In the genomic region with DNA sequence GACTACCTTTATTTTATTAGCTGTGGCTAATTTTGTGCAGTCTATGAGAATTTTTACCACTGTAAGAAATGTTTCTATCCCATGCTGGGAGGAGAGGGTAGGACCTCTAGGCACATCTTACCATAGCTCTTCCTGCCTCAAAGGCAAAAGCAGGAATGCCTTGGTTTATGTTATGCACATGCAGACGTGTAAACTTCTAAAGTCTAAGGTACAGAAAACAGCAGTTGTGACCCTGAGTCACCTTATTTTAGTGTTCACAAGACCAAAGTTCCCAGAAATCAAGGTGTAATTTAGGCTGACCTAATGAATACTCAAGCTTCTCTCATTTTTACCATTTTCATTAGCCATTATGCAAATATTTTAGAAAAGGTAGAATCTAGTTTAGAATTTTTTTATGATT, we compare ENCODE assay signal across 23 cellular contexts. TPM values are rescaled to one million over a fixed set of nuclear protein-coding genes. Genes with fewer than 3 reads are reported as not detected.
DNase-seq lines count a peak whose midpoint lies in the region; ATAC-seq, FAIRE-seq and TF ChIP-seq lines count a peak whose summit lies in the region.
"Had no signal": no experiment of that assay in that cellular context is flagged by ENCODE, and none has a peak within 500 bp of the region (broad histone marks: within the 10 kb centered on the region; RNA-seq: fewer than 3 reads in every experiment).

No MANE protein-coding gene starts in this region.

- peaks cover 5% of the 10 kb centered on the region for H3K9me3 ChIP-seq in PC-9 (ENCODE audit: insufficient read depth, low read depth)
- H3K9me3 ChIP-seq in HepG2 (ENCODE audit: low read length), result no peaks in the 10 kb centered on the region
- no peaks in the 10 kb centered on the region for H3K9me3 ChIP-seq in transverse colon
- H3K9me3 ChIP-seq: BE2C, gastrocnemius medialis, pancreas had no signal

- H3K27ac Mint-ChIP-seq in activated CD4-positive, alpha-beta memory T cell treated with anti-CD3 and anti-CD28 coated beads for 36 hours, result peak overlapping the region; percentile 68
- H3K27ac Mint-ChIP-seq in activated CD4-positive, alpha-beta memory T cell treated with anti-CD3 and anti-CD28 coated beads, Interleukin-2, amount 10 ng/mL, durations not matched to agents 7 days and 5 days, result no peak overlapping the region
- H3K27ac Mint-ChIP-seq in stimulated activated naive B cell treated with anti-CD40 and anti-IgM and Interleukin-4, amounts not matched to agents 10 μg/mL and 1 μg/mL and 100 μg/mL, for 72 hours, result peak overlapping the region; percentile 76
- H3K27ac Mint-ChIP-seq: type B pancreatic cell had no signal

- no peaks in the 10 kb centered on the region for H3K79me2 ChIP-seq in PC-9 (ENCODE audit: low read depth)
- H3K79me2 ChIP-seq in HepG2 (ENCODE audit: insufficient read depth, low read length), result no peaks in the 10 kb centered on the region

- ATAC-seq in HepG2 (no peak), HG03571 (IDR thresholded peaks at IDR 0.05; ENCODE audit: unreplicated experiment) (no peak), GM21526 (IDR thresholded peaks at IDR 0.05; ENCODE audit: low FRiP score, unreplicated experiment) (no peak)
- no peak for ATAC-seq in stimulated activated naive B cell treated with anti-CD40 and anti-IgM and Interleukin-4, amounts not matched to agents 10 μg/mL and 1 μg/mL and 100 μg/mL, for 72 hours (replicated peaks)
- ATAC-seq: gastrocnemius medialis; natural killer cell treated with Interleukin-12 subunit alpha and Interleukin-12 subunit beta and Interleukin-15 and Interleukin-18, amount 100 ng/mL, for 72 hours; stimulated activated naive CD8-positive, alpha-beta T cell treated with anti-CD3 and anti-CD28 coated beads, Interleukin-15, Interleukin-2, amounts not matched to agents 100 U/mL and 50 U/mL, for 24 hours had no signal

- no peaks in the 10 kb centered on the region for H3K27me3 Mint-ChIP-seq in activated CD4-positive, alpha-beta memory T cell treated with anti-CD3 and anti-CD28 coated beads for 36 hours
- no peaks in the 10 kb centered on the region for H3K27me3 Mint-ChIP-seq in activated CD4-positive, alpha-beta memory T cell treated with anti-CD3 and anti-CD28 coated beads, Interleukin-2, amount 10 ng/mL, durations not matched to agents 7 days and 5 days
- H3K27me3 Mint-ChIP-seq in stimulated activated naive B cell treated with anti-CD40 and anti-IgM and Interleukin-4, amounts not matched to agents 10 μg/mL and 1 μg/mL and 100 μg/mL, for 72 hours, result no peaks in the 10 kb centered on the region
- H3K27me3 Mint-ChIP-seq: activated CD4-positive, alpha-beta T cell treated with anti-CD3 and anti-CD28 coated beads, Interleukin-2, amount 10 ng/mL, durations not matched to agents 24 days and 14 days; natural killer cell treated with Interleukin-12 subunit alpha and Interleukin-12 subunit beta and Interleukin-15 and Interleukin-18, amount 100 ng/mL, for 72 hours; type B pancreatic cell had no signal

- H3K4me1 ChIP-seq in PC-9 (replicated peaks; ENCODE audit: insufficient read depth) (peaks cover 22% of the 10 kb centered on the region), HepG2 (ENCODE audit: insufficient read depth, low read length) (0 out of 2 replicates have a peak, but pooled peaks cover 8% of the 10 kb centered on the region), transverse colon (peaks cover 3 to 67% (median 31%) of the 10 kb centered on the region in 4 donors)

- in situ Hi-C loops in HepG2 (cut with HindIII; ENCODE audit: extremely low pct_ligation_motif_present, low pct_unique_long_range_greater_than_20kb) (no loop called here), transverse colon (cut with MboI; ENCODE audit: low pct_ligation_motif_present in 1 of 4, low pct_unique_long_range_greater_than_20kb in 1 of 4, low sequenced_read_pairs in 3 of 4) (no loop called here)

- no peak for DNase-seq in activated CD4-positive, alpha-beta memory T cell treated with anti-CD3 and anti-CD28 coated beads for 36 hours
- no peak for DNase-seq in activated CD4-positive, alpha-beta memory T cell treated with anti-CD3 and anti-CD28 coated beads, Interleukin-2, amount 10 ng/mL, durations not matched to agents 7 days and 5 days
- DNase-seq in PC-9 (no peak), HepG2 (ENCODE audit: low spot score) (no peak), transverse colon (no peak)
- DNase-seq in stimulated activated naive B cell treated with anti-CD40 and anti-IgM and Interleukin-4, amounts not matched to agents 10 μg/mL and 1 μg/mL and 100 μg/mL, for 72 hours, result no peak
- DNase-seq: 8988T; activated CD4-positive, alpha-beta T cell treated with anti-CD3 and anti-CD28 coated beads, Interleukin-2, amount 10 ng/mL, durations not matched to agents 24 days and 14 days; activated naive CD4-positive, alpha-beta T cell; BE2C; gastrocnemius medialis; GDM1; GOT3; kidney; NCI-H1694 treated with DMSO at 0.1 percent for 48 hours; pancreas; stimulated activated CD4-positive, alpha-beta T cell treated with anti-CD3 and anti-CD28 coated beads, Interleukin-1b, Interleukin-23, amount 100 ng/mL, for 48 hours; stimulated activated naive CD8-positive, alpha-beta T cell treated with anti-CD3 and anti-CD28 coated beads, Interleukin-15, Interleukin-2, amounts not matched to agents 100 U/mL and 50 U/mL, for 24 hours had no signal

- FAIRE-seq in HepG2 (lab: Jason Lieb, UNC), result no peak
- FAIRE-seq: astrocyte, kidney had no signal

- peaks cover 20% of the 10 kb centered on the region for H3K36me3 Mint-ChIP-seq in activated CD4-positive, alpha-beta memory T cell treated with anti-CD3 and anti-CD28 coated beads for 36 hours
- H3K36me3 Mint-ChIP-seq in activated CD4-positive, alpha-beta memory T cell treated with anti-CD3 and anti-CD28 coated beads, Interleukin-2, amount 10 ng/mL, durations not matched to agents 7 days and 5 days (ENCODE audit: low read depth), result peaks cover 78% of the 10 kb centered on the region
- H3K36me3 Mint-ChIP-seq in stimulated activated naive B cell treated with anti-CD40 and anti-IgM and Interleukin-4, amounts not matched to agents 10 μg/mL and 1 μg/mL and 100 μg/mL, for 72 hours, result peaks cover 37 to 42% of the 10 kb centered on the region in 2 donors
- H3K36me3 Mint-ChIP-seq: natural killer cell treated with Interleukin-12 subunit alpha and Interleukin-12 subunit beta and Interleukin-15 and Interleukin-18, amount 100 ng/mL, for 72 hours; type B pancreatic cell had no signal

- WGBS in HepG2 (ENCODE audit: low lambda C conversion rate), result 0% methylated on average over 1 of the region's 1 CpG
- WGBS in transverse colon (ENCODE audit: low coverage in 1 of 2), 2 donors, result 0 to 30% methylated on average over 1 of the region's 1 CpG

- intact Hi-C loops in activated CD4-positive, alpha-beta memory T cell treated with anti-CD3 and anti-CD28 coated beads for 36 hours (cut with micrococcal nuclease), result no loop called here
- intact Hi-C loops in PC-9 (cut with micrococcal nuclease; ENCODE audit: unreplicated experiment), result no loop called here
- intact Hi-C loops in HepG2 (cut with micrococcal nuclease; ENCODE audit: unreplicated experiment), result no loop called here
- intact Hi-C loops in transverse colon (cut with DNase I; ENCODE audit: low total_unique reads), result loop anchor here (10.0 kb wide), 1 partner anchor 72 kb away; no protein-coding TSS in a partner anchor

- BruUV-seq in PC-9 (replicated peaks; lab: Mats Ljungman, UMichigan), result no TSS peak
- no TSS peak for BruUV-seq in HepG2 (replicated peaks; lab: Mats Ljungman, UMichigan)

- peaks cover 91% of the 10 kb centered on the region for H3K4me1 Mint-ChIP-seq in activated CD4-positive, alpha-beta memory T cell treated with anti-CD3 and anti-CD28 coated beads for 36 hours (ENCODE audit: low read depth)
- peaks cover 94% of the 10 kb centered on the region for H3K4me1 Mint-ChIP-seq in activated CD4-positive, alpha-beta memory T cell treated with anti-CD3 and anti-CD28 coated beads, Interleukin-2, amount 10 ng/mL, durations not matched to agents 7 days and 5 days
- H3K4me1 Mint-ChIP-seq in stimulated activated naive B cell treated with anti-CD40 and anti-IgM and Interleukin-4, amounts not matched to agents 10 μg/mL and 1 μg/mL and 100 μg/mL, for 72 hours, result peaks cover 56 to 98% of the 10 kb centered on the region in 2 donors

- H3F3A ChIP-seq in PC-9 (ENCODE audit: insufficient read depth, low read depth), result peaks cover 8% of the 10 kb centered on the region; the same call in 1 of the 2 replicates

- no peak for TF ChIP-seq CTCF in PC-9 (conservative IDR thresholded peaks at IDR 0.05)
- no peak for TF ChIP-seq CTCF in HepG2 (CRISPR knock-in tag; IDR thresholded peaks at IDR 0.05)
- no peak for TF ChIP-seq CTCF in transverse colon (IDR thresholded peaks at IDR 0.05)

- no peaks in the 10 kb centered on the region for H4K20me1 ChIP-seq in PC-9 (ENCODE audit: insufficient read depth)
- H4K20me1 ChIP-seq in HepG2 (ENCODE audit: insufficient read depth, low read length), result no peaks in the 10 kb centered on the region

- H3K4me2 ChIP-seq in PC-9, result peak overlapping the region; percentile 41; the same call in 1 of the 2 replicates
- H3K4me2 ChIP-seq in HepG2 (ENCODE audit: low read depth, low read length), result no peak overlapping the region

- H3K27ac ChIP-seq in PC-9, result no peak overlapping the region
- no peak overlapping the region for H3K27ac ChIP-seq in HepG2 (ENCODE audit: extremely low read length, insufficient read depth, low read length)
- no peak overlapping the region for H3K27ac ChIP-seq in transverse colon
- H3K27ac ChIP-seq: gastrocnemius medialis, pancreas had no signal

- no peak overlapping the region for H3K4me3 Mint-ChIP-seq in activated CD4-positive, alpha-beta memory T cell treated with anti-CD3 and anti-CD28 coated beads for 36 hours
- H3K4me3 Mint-ChIP-seq in activated CD4-positive, alpha-beta memory T cell treated with anti-CD3 and anti-CD28 coated beads, Interleukin-2, amount 10 ng/mL, durations not matched to agents 7 days and 5 days, result no peak overlapping the region
- H3K4me3 Mint-ChIP-seq in stimulated activated naive B cell treated with anti-CD40 and anti-IgM and Interleukin-4, amounts not matched to agents 10 μg/mL and 1 μg/mL and 100 μg/mL, for 72 hours, result no peak overlapping the region
- H3K4me3 Mint-ChIP-seq: activated CD4-positive, alpha-beta T cell treated with anti-CD3 and anti-CD28 coated beads, Interleukin-2, amount 10 ng/mL, durations not matched to agents 24 days and 14 days; natural killer cell treated with Interleukin-12 subunit alpha and Interleukin-12 subunit beta and Interleukin-15 and Interleukin-18, amount 100 ng/mL, for 72 hours; type B pancreatic cell had no signal

- no peak overlapping the region for H3K9ac ChIP-seq in HepG2 (ENCODE audit: insufficient read depth, low read depth, low read length)

- H3K27me3 ChIP-seq in PC-9 (ENCODE audit: insufficient read depth, low read depth), result no peaks in the 10 kb centered on the region
- peaks cover 0 to 18% of the 10 kb centered on the region in 2 experiments; a peak in 2 of 5 replicates for H3K27me3 ChIP-seq in HepG2 (ENCODE audit: control insufficient read depth in 1 of 2, insufficient read depth in 2 of 2, low read length in 2 of 2)
- H3K27me3 ChIP-seq in transverse colon, result no peaks in the 10 kb centered on the region
- H3K27me3 ChIP-seq: BE2C, gastrocnemius medialis, pancreas had no signal

- no peak for TF ChIP-seq RAD21 in HepG2 (CRISPR knock-in tag; IDR thresholded peaks at IDR 0.05)

- H3K4me3 ChIP-seq in PC-9 (no peak overlapping the region), HepG2 (replicated peaks in 1 of 3; ENCODE audit: insufficient read depth in 1 of 3, low read depth in 2 of 3, low read length in 3 of 3) (no peak overlapping the region), transverse colon (no peak overlapping the region)
- H3K4me3 ChIP-seq: gastrocnemius medialis, pancreas had no signal

- TF ChIP-seq POLR2A in HepG2 (IDR thresholded peaks at IDR 0.05; ENCODE audit: insufficient read depth in 1 of 2, low read depth in 2 of 2, low read length in 2 of 2) (no peak), transverse colon (IDR thresholded peaks at IDR 0.05) (no peak)

- H3K9me3 Mint-ChIP-seq in activated CD4-positive, alpha-beta memory T cell treated with anti-CD3 and anti-CD28 coated beads for 36 hours, result no peaks in the 10 kb centered on the region
- H3K9me3 Mint-ChIP-seq in activated CD4-positive, alpha-beta memory T cell treated with anti-CD3 and anti-CD28 coated beads, Interleukin-2, amount 10 ng/mL, durations not matched to agents 7 days and 5 days, result no peaks in the 10 kb centered on the region
- H3K9me3 Mint-ChIP-seq in stimulated activated naive B cell treated with anti-CD40 and anti-IgM and Interleukin-4, amounts not matched to agents 10 μg/mL and 1 μg/mL and 100 μg/mL, for 72 hours, result peaks cover 0 to 4% of the 10 kb centered on the region in 2 donors
- H3K9me3 Mint-ChIP-seq: natural killer cell treated with Interleukin-12 subunit alpha and Interleukin-12 subunit beta and Interleukin-15 and Interleukin-18, amount 100 ng/mL, for 72 hours; type B pancreatic cell had no signal

- no peaks in the 10 kb centered on the region for H3K9me2 ChIP-seq in PC-9 (ENCODE audit: insufficient read depth)

- H2AFZ ChIP-seq in PC-9 (no peak overlapping the region), HepG2 (ENCODE audit: low read length) (no peak overlapping the region)

- TF ChIP-seq EP300 in HepG2 (IDR thresholded peaks at IDR 0.05; ENCODE audit: low read depth in 2 of 2, low read length in 2 of 2) (no peak), HepG2 (CRISPR knock-in tag; IDR thresholded peaks at IDR 0.05; ENCODE audit: borderline replicate concordance) (no peak), transverse colon (IDR thresholded peaks at IDR 0.05; ENCODE audit: low read depth) (no peak)

- POLR2A ChIA-PET in activated CD4-positive, alpha-beta memory T cell treated with anti-CD3 and anti-CD28 coated beads for 36 hours (lab: Charles Lee), result interaction anchor here (0.8 to 9.8 kb wide), 2 partner anchors 17 to 20 kb away, joined by 3 to 110 read pairs; partner anchors contain the start of gene WIPF1
- POLR2A ChIA-PET in activated CD4-positive, alpha-beta memory T cell treated with anti-CD3 and anti-CD28 coated beads, Interleukin-2, amount 10 ng/mL, durations not matched to agents 7 days and 5 days (lab: Charles Lee), result interaction anchor here (1.0 to 17.1 kb wide), 3 partner anchors 16 to 69 kb away, joined by 3 to 444 read pairs (median 364); partner anchors contain the start of gene WIPF1
- POLR2A ChIA-PET in PC-9 (lab: Charles Lee; ENCODE audit: unreplicated experiment) (no interaction called here), HepG2 (lab: Yijun Ruan, JAX) (no interaction called here)

- no peaks in the 10 kb centered on the region for H3K36me3 ChIP-seq in PC-9 (ENCODE audit: low read depth)
- H3K36me3 ChIP-seq in HepG2 (replicated peaks in 1 of 2; ENCODE audit: control insufficient read depth in 1 of 2, insufficient read depth in 2 of 2, low read length in 2 of 2), result no peaks in the 10 kb centered on the region
- H3K36me3 ChIP-seq in transverse colon, result no peaks in the 10 kb centered on the region
- H3K36me3 ChIP-seq: BE2C, gastrocnemius medialis, pancreas had no signal

- CTCF ChIA-PET in activated CD4-positive, alpha-beta memory T cell treated with anti-CD3 and anti-CD28 coated beads for 36 hours (lab: Charles Lee), result interaction anchor here (1.2 to 6.7 kb wide), 3 partner anchors 21 to 84 kb away, joined by 3 to 37 read pairs (median 4); no protein-coding TSS in a partner anchor
- CTCF ChIA-PET in activated CD4-positive, alpha-beta memory T cell treated with anti-CD3 and anti-CD28 coated beads, Interleukin-2, amount 10 ng/mL, durations not matched to agents 7 days and 5 days (lab: Charles Lee), result interaction anchor here (1.2 to 2.3 kb wide), 3 partner anchors 10 to 18 kb away, joined by 3 to 13 read pairs (median 5); partner anchors contain the start of gene WIPF1
- CTCF ChIA-PET in PC-9 (lab: Charles Lee) (no interaction called here), HepG2 (lab: Yijun Ruan, JAX; ENCODE audit: low intra/inter-chr PET ratio, low total read pairs) (no interaction called here)

RNA-seq across cellular contexts. Expression of gene WIPF1, which starts 15.4 kb away (rescaled TPM):
- 100 to 1,000 TPM; 170 to 183 TPM for total RNA-seq in activated CD4-positive, alpha-beta memory T cell treated with anti-CD3 and anti-CD28 coated beads for 36 hours
- total RNA-seq in activated CD4-positive, alpha-beta memory T cell treated with anti-CD3 and anti-CD28 coated beads, Interleukin-2, amount 10 ng/mL, durations not matched to agents 7 days and 5 days, result 100 to 1,000 TPM; 574 to 590 TPM
- 0.46 and 1.3 TPM in 2 replicates for total RNA-seq in PC-9 (2021)
- total RNA-seq in HepG2 (2016; rRNA removed; fragmentation: Illumina TruSeq; extraction: Trizol), result not detected in 2 replicates
- total RNA-seq in HepG2 (2016; cell fraction: cytosol; rRNA removed; fragmentation: Illumina TruSeq; extraction: Trizol; ENCODE audit: low read depth), result not detected in 2 replicates
- total RNA-seq in HepG2 (2016; cell fraction: insoluble cytoplasmic fraction; rRNA removed; fragmentation: Illumina TruSeq; extraction: Trizol), result not detected in 2 replicates
- total RNA-seq in HepG2 (2016; cell fraction: membrane; rRNA removed; fragmentation: Illumina TruSeq; extraction: Trizol), result not detected in 2 replicates
- total RNA-seq in HepG2 (2016; cell fraction: nucleus; rRNA removed; fragmentation: Illumina TruSeq; extraction: Trizol), result not detected in 2 replicates
- 0.01 TPM in 1 of 2 replicates, not detected in the other for polyA plus RNA-seq in HepG2 (2011; rRNA removed)
- 0.04 TPM in 1 of 2 replicates, not detected in the other for polyA plus RNA-seq in HepG2 (2011; cell fraction: cytosol; rRNA removed)
- polyA plus RNA-seq in HepG2 (2011; cell fraction: nucleus; rRNA removed), result 0.03 TPM in 1 of 2 replicates, not detected in the other
- polyA plus RNA-seq in HepG2 (2012), result not detected in 2 replicates
- not detected in 2 replicates for polyA plus RNA-seq in HepG2 (2016; cell fraction: cytosol; fragmentation: Illumina TruSeq; extraction: Trizol; ENCODE audit: low read depth)
- polyA plus RNA-seq in HepG2 (2016; cell fraction: insoluble cytoplasmic fraction; fragmentation: Illumina TruSeq; extraction: Trizol; ENCODE audit: low read depth), result not detected in 2 replicates
- not detected in 2 replicates for polyA plus RNA-seq in HepG2 (2016; cell fraction: membrane; fragmentation: Illumina TruSeq; extraction: Trizol; ENCODE audit: low read depth)
- not detected in 2 replicates for polyA plus RNA-seq in HepG2 (2016; cell fraction: nucleus; fragmentation: Illumina TruSeq; extraction: Trizol; ENCODE audit: insufficient read depth, low read depth)
- 0.16 TPM in 1 of 2 replicates, not detected in the other for polyA minus RNA-seq in HepG2 (2011; rRNA and poly(A)+ RNA removed; ENCODE audit: low replicate concordance)
- polyA minus RNA-seq in HepG2 (2011; cell fraction: cytosol; rRNA and poly(A)+ RNA removed), result not detected in 2 replicates
- not detected in 2 replicates for polyA minus RNA-seq in HepG2 (2011; cell fraction: nucleus; rRNA and poly(A)+ RNA removed)
- total RNA-seq in transverse colon, result 10 to 100 TPM in 3 of 4 donors, 1 to 10 TPM in 1; 8.5 to 32.6 (median 16.1) TPM

Comparison
In these comparisons a context has a peak if more than half of its experiments do, and no peak if none do; other contexts are left out.
1. CTCF ChIA-PET loops: an anchor here in activated CD4-positive, alpha-beta memory T cell treated with anti-CD3 and anti-CD28 coated beads for 36 hours (1.2 to 6.7 kb wide) and activated CD4-positive, alpha-beta memory T cell treated with anti-CD3 and anti-CD28 coated beads, Interleukin-2, amount 10 ng/mL, durations not matched to agents 7 days and 5 days (1.2 to 2.3 kb wide); none called in PC-9 and HepG2.
2. POLR2A ChIA-PET loops: an anchor here in activated CD4-positive, alpha-beta memory T cell treated with anti-CD3 and anti-CD28 coated beads for 36 hours (0.8 to 9.8 kb wide) and activated CD4-positive, alpha-beta memory T cell treated with anti-CD3 and anti-CD28 coated beads, Interleukin-2, amount 10 ng/mL, durations not matched to agents 7 days and 5 days (1.0 to 17.1 kb wide); none called in PC-9 and HepG2.